17 cellular contexts compared by ENCODE assay signal in the genomic region with DNA sequence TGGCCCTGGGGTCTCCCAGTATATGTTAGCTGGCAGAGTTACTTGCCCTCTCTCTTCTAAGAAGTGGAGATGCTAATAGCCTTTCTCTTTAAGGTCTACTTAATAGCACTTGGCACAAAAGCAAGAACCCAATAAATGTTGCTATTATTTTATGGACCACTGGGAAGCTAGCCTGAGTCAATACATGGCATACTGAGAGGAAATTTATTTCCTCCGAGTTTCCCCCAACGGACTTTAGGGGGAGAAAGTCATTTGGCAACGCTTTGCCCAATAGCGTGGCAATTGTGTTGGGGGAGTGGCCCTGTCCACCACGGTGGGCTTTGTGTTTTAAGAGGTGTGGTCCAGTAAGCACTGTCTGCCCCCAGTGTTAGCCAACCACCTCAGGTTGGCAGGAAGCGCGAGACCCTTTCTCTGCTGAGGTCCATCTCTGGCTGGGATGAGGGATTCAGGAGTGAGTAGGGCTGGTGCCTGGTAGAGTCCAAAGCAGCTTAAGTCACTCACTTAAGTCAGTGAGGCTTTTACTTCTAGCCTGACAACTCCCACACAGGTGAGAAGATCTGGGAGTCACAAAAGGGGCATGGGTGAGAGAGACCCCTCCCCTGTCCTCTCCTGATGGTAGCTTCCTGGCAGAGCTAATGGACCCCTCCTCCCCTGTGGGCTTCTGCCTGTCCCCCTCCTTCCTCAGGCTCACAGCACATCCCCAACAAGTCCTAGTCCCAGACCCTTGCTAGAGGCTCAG.
DNase-seq lines count a peak whose midpoint lies in the region; FAIRE-seq and TF ChIP-seq lines count a peak whose summit lies in the region.
"Had no signal": no experiment of that assay in that cellular context is flagged by ENCODE, and none has a peak within 500 bp of the region (broad histone marks: within the 10 kb centered on the region; RNA-seq: fewer than 3 reads in every experiment).

No MANE protein-coding gene starts in this region.

- H2BK12ac ChIP-seq in mesenchymal stem cell (ENCODE audit: low read length in 2 of 2): peak overlapping the region; percentile 84 to 93

- no peak for FAIRE-seq in H54 (lab: Jason Lieb, UNC)
- FAIRE-seq: urothelium cell line had no signal

- H3K23ac ChIP-seq in mesenchymal stem cell (ENCODE audit: low read length in 2 of 2): no peak overlapping the region

- H2BK120ac ChIP-seq in mesenchymal stem cell (ENCODE audit: low read depth, low read length): peak overlapping the region; percentile 74

- H4K91ac ChIP-seq in mesenchymal stem cell (ENCODE audit: low read length): peak overlapping the region; percentile 87

- in situ Hi-C loops in mammary epithelial cell (cut with MboI; ENCODE audit: low sequenced_read_pairs in 2 of 2): no loop called here

- H3K4me1 ChIP-seq in mammary epithelial cell (ENCODE audit: insufficient read depth, low read length): peaks cover 27% of the 10 kb centered on the region
- H3K4me1 ChIP-seq in breast epithelium: peaks cover 0 to 11% of the 10 kb centered on the region in 2 donors
- H3K4me1 ChIP-seq in mesenchymal stem cell (ENCODE audit: control insufficient read depth, insufficient read depth, low read depth, low read length): peaks cover 10% of the 10 kb centered on the region
- peaks cover 33% of the 10 kb centered on the region for H3K4me1 ChIP-seq in vagina

- H3K9me3 ChIP-seq in mammary epithelial cell (replicated peaks; ENCODE audit: insufficient read depth, low read length) (no peaks in the 10 kb centered on the region), breast epithelium (no peaks in the 10 kb centered on the region), WERI-Rb-1 (ENCODE audit: severe bottlenecking) (no peaks in the 10 kb centered on the region), mesenchymal stem cell (ENCODE audit: control insufficient read depth, low read length) (no peaks in the 10 kb centered on the region), vagina (no peaks in the 10 kb centered on the region)
- H3K9me3 ChIP-seq: mucosa of descending colon had no signal

- peak overlapping the region; percentile 78 for H4K8ac ChIP-seq in mesenchymal stem cell (ENCODE audit: low read length)

- WGBS in mammary epithelial cell (ENCODE audit: low coverage, missing lambda C conversion rate): 70% methylated on average over 6 of the region's 7 CpGs
- 92% methylated on average over 7 of the region's 7 CpGs for WGBS in mesenchymal stem cell

- no peak for TF ChIP-seq CTCF in mammary epithelial cell (conservative IDR thresholded peaks at IDR 0.05 in 1 of 2, IDR thresholded peaks at IDR 0.05 in 1 of 2; ENCODE audit: extremely low read depth in 1 of 2, insufficient read depth in 1 of 2, low read depth in 1 of 2, low read length in 2 of 2)
- TF ChIP-seq CTCF in breast epithelium (IDR thresholded peaks at IDR 0.05): no peak
- no peak for TF ChIP-seq CTCF in WERI-Rb-1 (IDR thresholded peaks at IDR 0.05; ENCODE audit: low read depth, low read length)
- no peak for TF ChIP-seq CTCF in vagina (IDR thresholded peaks at IDR 0.05)

- no peaks in the 10 kb centered on the region for H3K79me2 ChIP-seq in mammary epithelial cell (ENCODE audit: insufficient read depth, low read length)

- TF ChIP-seq POLR2A in breast epithelium (IDR thresholded peaks at IDR 0.05) (no peak), vagina (IDR thresholded peaks at IDR 0.05) (no peak), H54 (IDR thresholded peaks at IDR 0.05; ENCODE audit: low read depth, low read length) (no peak)

- no peaks in the 10 kb centered on the region for H4K20me1 ChIP-seq in mammary epithelial cell (ENCODE audit: insufficient read depth, low read length)

- H2AFZ ChIP-seq in mammary epithelial cell (ENCODE audit: low read depth, low read length) (peak overlapping the region; percentile 65), mesenchymal stem cell (ENCODE audit: low read depth, low read length) (no peak overlapping the region)

- peak overlapping the region; percentile 46 for H2AK5ac ChIP-seq in mesenchymal stem cell (ENCODE audit: low read length, severe bottlenecking)

- no peak overlapping the region for H2BK5ac ChIP-seq in mesenchymal stem cell (ENCODE audit: low read depth, low read length, poor library complexity, severe bottlenecking)

- H3K27me3 ChIP-seq in mammary epithelial cell (ENCODE audit: insufficient read depth, low read length) (no peaks in the 10 kb centered on the region), breast epithelium (no peaks in the 10 kb centered on the region), WERI-Rb-1 (ENCODE audit: insufficient read depth, low read depth, severe bottlenecking) (no peaks in the 10 kb centered on the region), mesenchymal stem cell (ENCODE audit: control insufficient read depth in 1 of 2, insufficient read depth in 1 of 2, low read length in 2 of 2) (no peaks in the 10 kb centered on the region), vagina (no peaks in the 10 kb centered on the region)

- H3K4me2 ChIP-seq in mammary epithelial cell (ENCODE audit: insufficient read depth, low read depth, low read length) (no peak overlapping the region), mesenchymal stem cell (ENCODE audit: low read length, poor library complexity, severe bottlenecking) (no peak overlapping the region)

- H2BK15ac ChIP-seq in mesenchymal stem cell (ENCODE audit: low read depth, poor library complexity, severe bottlenecking): peak overlapping the region; percentile 93

- dilution Hi-C loops in mammary epithelial cell (cut with HindIII; ENCODE audit: low sequenced_read_pairs): no loop called here

- DNase-seq in mammary epithelial cell (no peak), breast epithelium (ENCODE audit: low spot score in 2 of 2) (no peak), WERI-Rb-1 (peak; percentile 50), mesenchymal stem cell (no peak), vagina (ENCODE audit: extremely low spot score in 2 of 2) (no peak), kidney tubule cell (ENCODE audit: low spot score) (no peak), H54 (ENCODE audit: insufficient read length, low spot score) (no peak)
- no peak for DNase-seq in activated T-cell treated with anti-CD3 and anti-CD28 coated beads, Interleukin-2, amount 50 U/mL, for 1 hour
- DNase-seq: activated CD4-positive, CD25-positive, alpha-beta regulatory T cell; activated naive CD8-positive, alpha-beta T cell treated with anti-CD3 and anti-CD28 coated beads for 36 hours; Calu3; GDM1; Karpas-422; NCI-H1417 treated with DMSO at 0.1 percent for 48 hours; T-helper 1 cell had no signal

- H3K36me3 ChIP-seq in mammary epithelial cell (ENCODE audit: insufficient read depth, low read length) (no peaks in the 10 kb centered on the region), breast epithelium (no peaks in the 10 kb centered on the region), WERI-Rb-1 (no peaks in the 10 kb centered on the region), mesenchymal stem cell (ENCODE audit: control insufficient read depth in 1 of 2, insufficient read depth in 2 of 2, low read depth in 1 of 2, low read length in 2 of 2) (no peaks in the 10 kb centered on the region), vagina (no peaks in the 10 kb centered on the region)

- peak overlapping the region in 1 of 2 experiments; percentile 59 for H3K4ac ChIP-seq in mesenchymal stem cell (ENCODE audit: low read depth in 1 of 2, low read length in 2 of 2)

- intact Hi-C loops in mammary epithelial cell (cut with micrococcal nuclease): no loop called here
- intact Hi-C loops in breast epithelium (cut with DNase I; ENCODE audit: low total_unique reads): no loop called here
- intact Hi-C loops in vagina (cut with DNase I): no loop called here

- H3K18ac ChIP-seq in mesenchymal stem cell (ENCODE audit: low read depth in 1 of 2, low read length in 2 of 2): peak overlapping the region; percentile 84 to 87

- H3K14ac ChIP-seq in mesenchymal stem cell (ENCODE audit: low read length in 2 of 2): peak overlapping the region in 1 of 2 experiments; percentile 69

- CTCF ChIA-PET in mammary epithelial cell (lab: Charles Lee; ENCODE audit: low non-redundant PET): no interaction called here

- H3K9ac ChIP-seq in mammary epithelial cell (ENCODE audit: insufficient read depth, low read length): no peak overlapping the region
- H3K9ac ChIP-seq in mesenchymal stem cell (ENCODE audit: low read length): peak overlapping the region; percentile 74

- H3K79me1 ChIP-seq in mesenchymal stem cell (replicated peaks; ENCODE audit: low read length, poor library complexity, severe bottlenecking): no peaks in the 10 kb centered on the region

- H3K4me3 ChIP-seq in mammary epithelial cell (replicated peaks in 1 of 3; ENCODE audit: insufficient read depth in 1 of 3, low read depth in 2 of 3, low read length in 3 of 3) (no peak overlapping the region), breast epithelium (no peak overlapping the region), WERI-Rb-1 (ENCODE audit: low read depth, low read length) (peak overlapping the region; percentile 26), mesenchymal stem cell (ENCODE audit: insufficient read depth in 1 of 2, low read depth in 1 of 2, low read length in 2 of 2) (peak overlapping the region in 1 of 2 experiments; percentile 46), vagina (no peak overlapping the region)
- H3K4me3 ChIP-seq: mucosa of descending colon had no signal

- no TSS peak for BruUV-seq in mammary epithelial cell (replicated peaks; lab: Mats Ljungman, UMichigan)

- H3K27ac ChIP-seq in mammary epithelial cell (ENCODE audit: insufficient read depth, low read depth, low read length) (no peak overlapping the region), breast epithelium (no peak overlapping the region), WERI-Rb-1 (peak overlapping the region; percentile 92), mesenchymal stem cell (ENCODE audit: low read length, poor library complexity, severe bottlenecking) (no peak overlapping the region), vagina (peak overlapping the region; percentile 63)

Comparison
In these comparisons a context has a peak if more than half of its experiments do, and no peak if none do; other contexts are left out.
1. H3K27ac ChIP-seq: peak in WERI-Rb-1 (single experiment) and vagina (single experiment); none in mammary epithelial cell (single experiment), breast epithelium (0 of 2) and mesenchymal stem cell (single experiment).